Comparison of ENCODE assay signal across 22 cellular contexts in genomic region chr11:112929432-112929831, GRCh38. TPM values are rescaled to one million over a fixed set of nuclear protein-coding genes. Genes with fewer than 3 reads are reported as not detected.
DNase-seq lines count a peak whose midpoint lies in the region; ATAC-seq, FAIRE-seq and TF ChIP-seq lines count a peak whose summit lies in the region.
"Had no signal": no experiment of that assay in that cellular context is flagged by ENCODE, and none has a peak within 500 bp of the region (broad histone marks: within the 10 kb centered on the region; RNA-seq: fewer than 3 reads in every experiment).

No MANE protein-coding gene starts in this region.

- H3K4me3 ChIP-seq in right atrium auricular region (no peak overlapping the region), astrocyte (ENCODE audit: insufficient read depth, low read depth, low read length) (no peak overlapping the region), thyroid gland (replicated peaks in 1 of 3) (no peak overlapping the region)
- H3K4me3 ChIP-seq: A549; BLaER1 treated with 17β-estradiol and CSF1 and Interleukin-3, amounts not matched to agents 10 nM and 100 nM had no signal

- H3K4me3 Mint-ChIP-seq in astrocyte (ENCODE audit: unreplicated experiment) = no peak overlapping the region
- no peak overlapping the region for H3K4me3 Mint-ChIP-seq in nephron
- H3K4me3 Mint-ChIP-seq: B cell; CD4-positive, alpha-beta T cell; CD8-positive, alpha-beta T cell had no signal

- FAIRE-seq in astrocyte (lab: Jason Lieb, UNC) = no peak
- FAIRE-seq: A549, D721Med, G401.6, GM12891, GM19239 had no signal

- H3K27me3 ChIP-seq in right atrium auricular region = no peaks in the 10 kb centered on the region
- no peaks in the 10 kb centered on the region for H3K27me3 ChIP-seq in astrocyte (ENCODE audit: insufficient read depth, low read length)
- H3K27me3 ChIP-seq in thyroid gland = no peaks in the 10 kb centered on the region
- H3K27me3 ChIP-seq: BLaER1 treated with 17β-estradiol and CSF1 and Interleukin-3, amounts not matched to agents 10 nM and 100 nM had no signal

- H3K27me3 Mint-ChIP-seq in astrocyte (ENCODE audit: low read depth, unreplicated experiment) (peaks cover 8% of the 10 kb centered on the region), nephron (ENCODE audit: low read depth) (peaks cover 10% of the 10 kb centered on the region)
- H3K27me3 Mint-ChIP-seq: B cell had no signal

- H3K4me2 ChIP-seq in astrocyte (ENCODE audit: low read length) = no peak overlapping the region
- H3K4me2 ChIP-seq: A549; BLaER1 treated with 17β-estradiol and CSF1 and Interleukin-3, amounts not matched to agents 10 nM and 100 nM had no signal

- H3K4me1 Mint-ChIP-seq in astrocyte (ENCODE audit: low read depth, unreplicated experiment) = peaks cover 6% of the 10 kb centered on the region
- H3K4me1 Mint-ChIP-seq in nephron = peaks cover 46% of the 10 kb centered on the region
- H3K4me1 Mint-ChIP-seq: B cell had no signal

- H3K4me1 ChIP-seq in right atrium auricular region = no peaks in the 10 kb centered on the region
- H3K4me1 ChIP-seq in astrocyte (ENCODE audit: insufficient read depth, low read length) = no peaks in the 10 kb centered on the region
- H3K4me1 ChIP-seq in thyroid gland = peaks cover 57 to 60% of the 10 kb centered on the region in 2 donors
- H3K4me1 ChIP-seq: A549; BLaER1 treated with 17β-estradiol and CSF1 and Interleukin-3, amounts not matched to agents 10 nM and 100 nM; Caco-2 had no signal

- H3K9me3 ChIP-seq in right atrium auricular region (no peaks in the 10 kb centered on the region), astrocyte (ENCODE audit: insufficient read depth, low read depth, low read length) (no peaks in the 10 kb centered on the region), thyroid gland (no peaks in the 10 kb centered on the region)
- H3K9me3 ChIP-seq: A549; BLaER1 treated with 17β-estradiol and CSF1 and Interleukin-3, amounts not matched to agents 10 nM and 100 nM; Caco-2 had no signal

- no peak for DNase-seq in Right ventricle myocardium superior
- no peak for DNase-seq in right atrium auricular region (ENCODE audit: low spot score)
- no peak for DNase-seq in astrocyte (ENCODE audit: low read depth)
- DNase-seq in thyroid gland = no peak
- DNase-seq in hepatic stellate cell (ENCODE audit: low spot score) = no peak
- DNase-seq: AML-193; Caco-2; Calu3; CD4-positive, alpha-beta T cell; CD8-positive, alpha-beta T cell; GF-D8 had no signal

- H3K9me3 Mint-ChIP-seq in astrocyte (ENCODE audit: unreplicated experiment) = no peaks in the 10 kb centered on the region
- H3K9me3 Mint-ChIP-seq in nephron = no peaks in the 10 kb centered on the region

- peak overlapping the region; percentile 38 for H3K27ac Mint-ChIP-seq in astrocyte (ENCODE audit: unreplicated experiment)
- H3K27ac Mint-ChIP-seq in nephron = peak overlapping the region; percentile 5 to 80 (median 77)
- H3K27ac Mint-ChIP-seq: B cell; CD4-positive, alpha-beta T cell; CD8-positive, alpha-beta T cell had no signal

- H3K36me3 Mint-ChIP-seq in astrocyte (ENCODE audit: low read depth, unreplicated experiment) (no peaks in the 10 kb centered on the region), nephron (ENCODE audit: low read depth) (no peaks in the 10 kb centered on the region)
- H3K36me3 Mint-ChIP-seq: CD8-positive, alpha-beta T cell had no signal

- ATAC-seq in Right ventricle myocardium superior (ENCODE audit: poor library complexity) (peak; percentile 53), GM19455 (IDR thresholded peaks at IDR 0.05; ENCODE audit: unreplicated experiment) (no peak)
- ATAC-seq: A549; CD8-positive, alpha-beta T cell had no signal

- WGBS in thyroid gland, 2 donors = 51 to 53% methylated on average over 4 of the region's 4 CpGs

- TF ChIP-seq CTCF in right atrium auricular region (IDR thresholded peaks at IDR 0.05) = no peak
- no peak for TF ChIP-seq CTCF in astrocyte (IDR thresholded peaks at IDR 0.05; ENCODE audit: insufficient read depth, low read depth, low read length)
- no peak for TF ChIP-seq CTCF in nephron (IDR thresholded peaks at IDR 0.05; ENCODE audit: unreplicated experiment in 3 of 3)
- TF ChIP-seq CTCF in thyroid gland (IDR thresholded peaks at IDR 0.05) = no peak

- intact Hi-C loops in Right ventricle myocardium superior (cut with DNase I) = no loop called here
- intact Hi-C loops in thyroid gland (cut with DNase I) = no loop called here

- no peak overlapping the region for H3K27ac ChIP-seq in right atrium auricular region
- H3K27ac ChIP-seq in astrocyte (ENCODE audit: low read depth, low read length) = no peak overlapping the region
- H3K27ac ChIP-seq in thyroid gland = peak overlapping the region; percentile 58 to 96 (median 73)
- H3K27ac ChIP-seq: 22Rv1; A549; BLaER1 treated with 17β-estradiol and CSF1 and Interleukin-3, amounts not matched to agents 10 nM and 100 nM; C4-2B had no signal

- H4K20me1 ChIP-seq in astrocyte (ENCODE audit: insufficient read depth, low read length) = no peaks in the 10 kb centered on the region
- H4K20me1 ChIP-seq: BLaER1 treated with 17β-estradiol and CSF1 and Interleukin-3, amounts not matched to agents 10 nM and 100 nM had no signal

- H3K79me2 ChIP-seq in astrocyte (ENCODE audit: insufficient read depth, low read length) = no peaks in the 10 kb centered on the region

- H3K36me3 ChIP-seq in right atrium auricular region = no peaks in the 10 kb centered on the region
- H3K36me3 ChIP-seq in astrocyte (ENCODE audit: insufficient read depth, low read length) = no peaks in the 10 kb centered on the region
- no peaks in the 10 kb centered on the region for H3K36me3 ChIP-seq in thyroid gland
- H3K36me3 ChIP-seq: BLaER1 treated with 17β-estradiol and CSF1 and Interleukin-3, amounts not matched to agents 10 nM and 100 nM had no signal

- no peak overlapping the region for H3K9ac ChIP-seq in astrocyte (ENCODE audit: low read length)
- H3K9ac ChIP-seq: BLaER1 treated with 17β-estradiol and CSF1 and Interleukin-3, amounts not matched to agents 10 nM and 100 nM had no signal

- H2AFZ ChIP-seq in astrocyte (ENCODE audit: low read depth, low read length) = no peak overlapping the region

- TF ChIP-seq POLR2A in thyroid gland (IDR thresholded peaks at IDR 0.05) = no peak

RNA-seq across cellular contexts. Expression of gene NCAM1, which starts 31.8 kb away (rescaled TPM):
- total RNA-seq in Right ventricle myocardium superior (226 TPM), right atrium auricular region (100 to 1,000 TPM; 225 to 229 TPM), astrocyte (17.4 and 24.5 TPM in 2 replicates), thyroid gland (100 to 1,000 TPM in 3 of 4 donors, 10 to 100 TPM in 1; 94.8 to 195 (median 150) TPM)

Comparison
In these comparisons a context has a peak if more than half of its experiments do, and no peak if none do; other contexts are left out.
1. H3K27ac ChIP-seq: peak in thyroid gland (3 of 3); none in right atrium auricular region (0 of 2) and astrocyte (single experiment).